ENCODE assay signal across 10 cellular contexts in the genomic region with DNA sequence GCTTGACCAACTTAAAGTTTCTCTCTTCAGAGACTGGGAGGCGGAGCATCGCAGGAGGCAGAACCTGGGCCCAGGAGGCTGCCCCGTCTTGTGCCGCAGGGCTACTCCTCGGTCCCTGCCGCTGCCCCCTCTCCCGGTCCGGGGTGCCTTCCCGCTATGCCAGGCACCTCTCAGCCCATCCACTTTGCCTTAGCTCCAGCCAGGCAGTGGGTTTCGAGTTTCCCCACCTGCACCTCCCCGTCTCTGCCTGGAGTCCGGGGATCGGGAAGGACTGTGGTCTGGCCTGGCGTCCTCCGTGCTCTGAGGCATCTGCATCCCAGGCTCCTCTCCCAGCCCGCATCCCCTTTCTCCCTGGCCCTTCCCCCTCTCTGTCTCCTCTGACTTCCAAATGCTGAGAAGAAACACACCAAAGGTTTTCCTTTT. TPM values are rescaled to one million over a fixed set of nuclear protein-coding genes. Genes with fewer than 3 reads are reported as not detected.
A peak's percentile ranks its signal among the peaks of the same experiment; 100 is the strongest.
DNase-seq lines count a peak whose midpoint lies in the region; ATAC-seq and TF ChIP-seq lines count a peak whose summit lies in the region.
"Had no signal": no experiment of that assay in that cellular context is flagged by ENCODE, and none has a peak within 500 bp of the region (broad histone marks: within the 10 kb centered on the region; RNA-seq: fewer than 3 reads in every experiment).

No MANE protein-coding gene starts in this region.

- H3K9ac ChIP-seq in HUES6 (ENCODE audit: low read length) = peak overlapping the region; percentile 44

- H3K27me3 ChIP-seq in CD8-positive, alpha-beta memory T cell (ENCODE audit: insufficient read depth, low read length, poor library complexity, severe bottlenecking) = no peaks in the 10 kb centered on the region
- no peaks in the 10 kb centered on the region for H3K27me3 ChIP-seq in HUES6 (ENCODE audit: control insufficient read depth, insufficient read depth, low read length)
- H3K27me3 ChIP-seq in osteoblast (ENCODE audit: insufficient read depth, low read length) = peaks cover 13% of the 10 kb centered on the region

- H3K27ac ChIP-seq in CD8-positive, alpha-beta memory T cell (ENCODE audit: low read depth, low read length) = no peak overlapping the region
- no peak overlapping the region for H3K27ac ChIP-seq in HUES6 (ENCODE audit: low read depth, low read length)
- H3K27ac ChIP-seq in osteoblast (ENCODE audit: low read depth, low read length) = no peak overlapping the region
- H3K27ac ChIP-seq: esophagus squamous epithelium had no signal

- DNase-seq in CD8-positive, alpha-beta memory T cell = no peak
- DNase-seq in fibroblast of pulmonary artery (ENCODE audit: low read depth) (no peak), osteoblast (ENCODE audit: insufficient read length, low spot score, missing footprints) (peak; percentile 83), RKO (ENCODE audit: low spot score) (no peak), Calu3 (no peak)
- DNase-seq: esophagus squamous epithelium had no signal

- H4K20me1 ChIP-seq in osteoblast (ENCODE audit: insufficient read depth, low read length) = no peaks in the 10 kb centered on the region

- H3K27me3 Mint-ChIP-seq in CD8-positive, alpha-beta memory T cell = peaks cover 0 to 1% of the 10 kb centered on the region in 2 donors
- peaks cover 57% of the 10 kb centered on the region for H3K27me3 Mint-ChIP-seq in Calu3 (ENCODE audit: unreplicated experiment)
- H3K27me3 Mint-ChIP-seq: CD4-positive, CD25-positive, alpha-beta regulatory T cell; IgD-negative memory B cell had no signal

- H3K27ac Mint-ChIP-seq in CD8-positive, alpha-beta memory T cell = peak overlapping the region in 5 of 8 donors; percentile 7 to 99 (median 70)
- H3K27ac Mint-ChIP-seq in Calu3 (ENCODE audit: unreplicated experiment) = no peak overlapping the region

- H3K4me2 ChIP-seq in osteoblast (ENCODE audit: insufficient read depth, low read length) = no peak overlapping the region

- no peak overlapping the region for H3K4me3 ChIP-seq in CD8-positive, alpha-beta memory T cell (ENCODE audit: low read length)
- H3K4me3 ChIP-seq in HUES6 (ENCODE audit: low read depth, low read length) (peak overlapping the region; percentile 57), fibroblast of pulmonary artery (replicated peaks; ENCODE audit: low read depth, low read length) (peak overlapping the region; percentile 9), osteoblast (ENCODE audit: insufficient read depth, low read length) (no peak overlapping the region)
- H3K4me3 ChIP-seq: esophagus squamous epithelium had no signal

- CTCF ChIA-PET in CD8-positive, alpha-beta memory T cell (lab: Charles Lee) = interaction anchor here (0.8 to 2.4 kb wide), 8 partner anchors 19 to 148 kb away, joined by 3 to 10 read pairs (median 3); no protein-coding TSS in a partner anchor
- CTCF ChIA-PET in Calu3 (lab: Charles Lee) = interaction anchor here (1.8 kb wide), 1 partner anchor 95 kb away, joined by 10 read pairs; the partner anchor contains the start of gene MFSD6L

- H3K9me3 Mint-ChIP-seq in CD8-positive, alpha-beta memory T cell = no peaks in the 10 kb centered on the region
- H3K9me3 Mint-ChIP-seq in Calu3 (ENCODE audit: low read depth, unreplicated experiment) = no peaks in the 10 kb centered on the region
- H3K9me3 Mint-ChIP-seq: IgD-negative memory B cell had no signal

- H3K36me3 Mint-ChIP-seq in CD8-positive, alpha-beta memory T cell = peaks cover 11 to 88% (median 23%) of the 10 kb centered on the region in 3 donors
- no peaks in the 10 kb centered on the region for H3K36me3 Mint-ChIP-seq in Calu3 (ENCODE audit: insufficient read depth, unreplicated experiment)

- H2AFZ ChIP-seq in osteoblast (ENCODE audit: low read length) = no peak overlapping the region

- no peak for TF ChIP-seq CTCF in fibroblast of pulmonary artery (IDR thresholded peaks at IDR 0.05; ENCODE audit: low read length, missing control alignments)
- TF ChIP-seq CTCF in osteoblast (IDR thresholded peaks at IDR 0.05; ENCODE audit: extremely low read depth, low read depth, low read length) = no peak
- TF ChIP-seq CTCF in Calu3 (IDR thresholded peaks at IDR 0.05; ENCODE audit: unreplicated experiment) = no peak

- no TSS peak for BruUV-seq in Calu3 (replicated peaks; lab: Mats Ljungman, UMichigan)

- H3K4me1 ChIP-seq in CD8-positive, alpha-beta memory T cell (ENCODE audit: insufficient read depth, low read length) = peaks cover 45% of the 10 kb centered on the region
- H3K4me1 ChIP-seq in HUES6 (ENCODE audit: control insufficient read depth, insufficient read depth, low read length) (peaks cover 16% of the 10 kb centered on the region), osteoblast (ENCODE audit: insufficient read depth, low read length) (peaks cover 4% of the 10 kb centered on the region)

- no peak for ATAC-seq in HG03432 (IDR thresholded peaks at IDR 0.05; ENCODE audit: unreplicated experiment)

- no peak overlapping the region for H3K4me3 Mint-ChIP-seq in CD8-positive, alpha-beta memory T cell
- no peak overlapping the region for H3K4me3 Mint-ChIP-seq in Calu3 (ENCODE audit: low read depth, unreplicated experiment)

- POLR2A ChIA-PET in CD8-positive, alpha-beta memory T cell (lab: Charles Lee) = interaction anchor here (1.0 kb wide), 1 partner anchor 22 kb away, joined by 3 read pairs; no protein-coding TSS in a partner anchor

- peaks cover 49% of the 10 kb centered on the region for H3K36me3 ChIP-seq in CD8-positive, alpha-beta memory T cell (ENCODE audit: insufficient read depth, low read length)
- H3K36me3 ChIP-seq in HUES6 (ENCODE audit: control insufficient read depth, insufficient read depth, low read length) (no peaks in the 10 kb centered on the region), osteoblast (ENCODE audit: insufficient read depth, low read length) (no peaks in the 10 kb centered on the region)
- H3K36me3 ChIP-seq: esophagus squamous epithelium had no signal

- intact Hi-C loops in Calu3 (cut with micrococcal nuclease; ENCODE audit: unreplicated experiment) = loop anchor here (2.0 kb wide), 2 partner anchors 95 to 139 kb away; partner anchors contain the start of gene MFSD6L

- no peaks in the 10 kb centered on the region for H3K9me3 ChIP-seq in CD8-positive, alpha-beta memory T cell (ENCODE audit: low read length)
- H3K9me3 ChIP-seq in HUES6 (ENCODE audit: control insufficient read depth, insufficient read depth, low read depth, low read length) (no peaks in the 10 kb centered on the region), osteoblast (ENCODE audit: low read depth, low read length) (no peaks in the 10 kb centered on the region)
- H3K9me3 ChIP-seq: esophagus squamous epithelium had no signal

- peaks cover 49 to 69% (median 59%) of the 10 kb centered on the region in 3 donors for H3K4me1 Mint-ChIP-seq in CD8-positive, alpha-beta memory T cell
- H3K4me1 Mint-ChIP-seq in Calu3 (ENCODE audit: low read depth, unreplicated experiment) = peaks cover 8% of the 10 kb centered on the region

- H3K79me2 ChIP-seq in osteoblast (ENCODE audit: insufficient read depth, low read length) = no peaks in the 10 kb centered on the region

RNA-seq across cellular contexts. Expression of gene PIK3R6, which starts 26.7 kb away (rescaled TPM):
- total RNA-seq in CD8-positive, alpha-beta memory T cell = under 1 TPM; 0.18 to 0.35 TPM
- 0.61 TPM for polyA plus RNA-seq in CD8-positive, alpha-beta memory T cell
- total RNA-seq in osteoblast (not detected in 2 replicates), Calu3 (2022) (not detected in 2 replicates)
- polyA plus RNA-seq: CD4-positive, CD25-positive, alpha-beta regulatory T cell had no signal

Comparison
In these comparisons a context has a peak if more than half of its experiments do, and no peak if none do; other contexts are left out.
1. H3K4me3 ChIP-seq: peak in HUES6 (single experiment) and fibroblast of pulmonary artery (single experiment); none in CD8-positive, alpha-beta memory T cell (single experiment) and osteoblast (single experiment).